11 cellular contexts compared by ENCODE assay signal in genomic region chr11:20132667-20133039, GRCh38. TPM values are rescaled to one million over a fixed set of nuclear protein-coding genes. Genes with fewer than 3 reads are reported as not detected.
DNase-seq lines count a peak whose midpoint lies in the region; ATAC-seq and TF ChIP-seq lines count a peak whose summit lies in the region.
"Had no signal": no experiment of that assay in that cellular context is flagged by ENCODE, and none has a peak within 500 bp of the region (broad histone marks: within the 10 kb centered on the region; RNA-seq: fewer than 3 reads in every experiment).

No MANE protein-coding gene starts in this region.

- no peak for TF ChIP-seq POLR2A in vagina (IDR thresholded peaks at IDR 0.05)

- H3K4me3 ChIP-seq in epithelial cell of proximal tubule (ENCODE audit: low read depth, low read length) (peak overlapping the region; percentile 54), vagina (peak overlapping the region in 1 of 2 donors; percentile 39)

- peaks cover 5% of the 10 kb centered on the region for H3K4me1 ChIP-seq in vagina

- H3K4me1 Mint-ChIP-seq in T-helper 2 cell treated with Interferon-gamma antibody and Interleukin-4, amounts not matched to agents 5 μg/mL and 100 μg/mL, for 36 hours (ENCODE audit: low read depth): peaks cover 8% of the 10 kb centered on the region
- H3K4me1 Mint-ChIP-seq in T-cell (peaks cover 10 to 15% (median 12%) of the 10 kb centered on the region in 3 donors), progenitor cell of endocrine pancreas (ENCODE audit: low read depth) (no peaks in the 10 kb centered on the region)

- H3K9me3 ChIP-seq in vagina: no peaks in the 10 kb centered on the region

- H3K27me3 ChIP-seq in vagina: no peaks in the 10 kb centered on the region

- CTCF ChIA-PET in T-cell (lab: Charles Lee): interaction anchor here (0.6 to 1.7 kb wide), 9 partner anchors 9 to 1090 kb away, joined by 3 to 5 read pairs (median 3); no protein-coding TSS in a partner anchor

- H3K9me3 Mint-ChIP-seq in T-helper 2 cell treated with Interferon-gamma antibody and Interleukin-4, amounts not matched to agents 5 μg/mL and 100 μg/mL, for 36 hours: no peaks in the 10 kb centered on the region
- H3K9me3 Mint-ChIP-seq in T-cell (no peaks in the 10 kb centered on the region), progenitor cell of endocrine pancreas (ENCODE audit: low read depth) (no peaks in the 10 kb centered on the region)

- peaks cover 30% of the 10 kb centered on the region for H3K27me3 Mint-ChIP-seq in T-helper 2 cell treated with Interferon-gamma antibody and Interleukin-4, amounts not matched to agents 5 μg/mL and 100 μg/mL, for 36 hours (ENCODE audit: low read depth)
- H3K27me3 Mint-ChIP-seq in T-cell (peaks cover 31 to 37% of the 10 kb centered on the region in 2 donors), progenitor cell of endocrine pancreas (peaks cover 43% of the 10 kb centered on the region)

- intact Hi-C loops in vagina (cut with DNase I): no loop called here

- peak overlapping the region; percentile 76 for H3K4me3 Mint-ChIP-seq in T-helper 2 cell treated with Interferon-gamma antibody and Interleukin-4, amounts not matched to agents 5 μg/mL and 100 μg/mL, for 36 hours
- H3K4me3 Mint-ChIP-seq in T-cell (peak overlapping the region; percentile 72 to 79 (median 78)), progenitor cell of endocrine pancreas (ENCODE audit: low read depth) (peak overlapping the region; percentile 67)

- TF ChIP-seq CTCF in epithelial cell of proximal tubule (conservative IDR thresholded peaks at IDR 0.05; ENCODE audit: low read depth, low read length): no peak
- TF ChIP-seq CTCF in progenitor cell of endocrine pancreas (IDR thresholded peaks at IDR 0.05; ENCODE audit: unreplicated experiment): no peak
- peak in 1 of 3 experiments; percentile 11 for TF ChIP-seq CTCF in vagina (IDR thresholded peaks at IDR 0.05)

- no peak for DNase-seq in T-helper 2 cell treated with Interferon-gamma antibody and Interleukin-4, amounts not matched to agents 5 μg/mL and 100 μg/mL, for 36 hours (ENCODE audit: low spot score)
- DNase-seq in T-helper 2 cell (no peak), T-cell (no peak), epithelial cell of proximal tubule (ENCODE audit: low read depth) (no peak), progenitor cell of endocrine pancreas (ENCODE audit: low spot score, unreplicated experiment) (no peak), ACHN (no peak), vagina (ENCODE audit: extremely low spot score in 2 of 2) (no peak)
- DNase-seq: amniotic stem cell had no signal

- H3K36me3 Mint-ChIP-seq in T-helper 2 cell treated with Interferon-gamma antibody and Interleukin-4, amounts not matched to agents 5 μg/mL and 100 μg/mL, for 36 hours (ENCODE audit: low read depth): no peaks in the 10 kb centered on the region
- H3K36me3 Mint-ChIP-seq in T-cell: no peaks in the 10 kb centered on the region
- H3K36me3 Mint-ChIP-seq in progenitor cell of endocrine pancreas (ENCODE audit: insufficient read depth): no peaks in the 10 kb centered on the region

- ATAC-seq in T-cell (replicated peaks in 1 of 4) (no peak), GM19395 (IDR thresholded peaks at IDR 0.05; ENCODE audit: unreplicated experiment) (no peak)

- POLR2A ChIA-PET in T-cell (lab: Charles Lee): no interaction called here

- no peaks in the 10 kb centered on the region for H3K36me3 ChIP-seq in vagina

- no peak overlapping the region for H3K27ac Mint-ChIP-seq in T-helper 2 cell treated with Interferon-gamma antibody and Interleukin-4, amounts not matched to agents 5 μg/mL and 100 μg/mL, for 36 hours
- H3K27ac Mint-ChIP-seq in T-cell (no peak overlapping the region), progenitor cell of endocrine pancreas (no peak overlapping the region)

- H3K27ac ChIP-seq in vagina: no peak overlapping the region
- H3K27ac ChIP-seq: KMS-11 had no signal

- in situ Hi-C loops in ACHN (cut with HindIII; ENCODE audit: low pct_ligation_motif_present, low pct_unique_long_range_greater_than_20kb, low sequenced_read_pairs): no loop called here

RNA-seq across cellular contexts. Expression of gene DBX1, which starts 27.6 kb away (rescaled TPM):
- total RNA-seq in T-cell (not detected), epithelial cell of proximal tubule (not detected in 2 replicates), progenitor cell of endocrine pancreas (not detected in 2 replicates), vagina (not detected)
- total RNA-seq: mesenteric fat pad had no signal
